ENCODE assay signal across 8 cellular contexts in the genomic region with DNA sequence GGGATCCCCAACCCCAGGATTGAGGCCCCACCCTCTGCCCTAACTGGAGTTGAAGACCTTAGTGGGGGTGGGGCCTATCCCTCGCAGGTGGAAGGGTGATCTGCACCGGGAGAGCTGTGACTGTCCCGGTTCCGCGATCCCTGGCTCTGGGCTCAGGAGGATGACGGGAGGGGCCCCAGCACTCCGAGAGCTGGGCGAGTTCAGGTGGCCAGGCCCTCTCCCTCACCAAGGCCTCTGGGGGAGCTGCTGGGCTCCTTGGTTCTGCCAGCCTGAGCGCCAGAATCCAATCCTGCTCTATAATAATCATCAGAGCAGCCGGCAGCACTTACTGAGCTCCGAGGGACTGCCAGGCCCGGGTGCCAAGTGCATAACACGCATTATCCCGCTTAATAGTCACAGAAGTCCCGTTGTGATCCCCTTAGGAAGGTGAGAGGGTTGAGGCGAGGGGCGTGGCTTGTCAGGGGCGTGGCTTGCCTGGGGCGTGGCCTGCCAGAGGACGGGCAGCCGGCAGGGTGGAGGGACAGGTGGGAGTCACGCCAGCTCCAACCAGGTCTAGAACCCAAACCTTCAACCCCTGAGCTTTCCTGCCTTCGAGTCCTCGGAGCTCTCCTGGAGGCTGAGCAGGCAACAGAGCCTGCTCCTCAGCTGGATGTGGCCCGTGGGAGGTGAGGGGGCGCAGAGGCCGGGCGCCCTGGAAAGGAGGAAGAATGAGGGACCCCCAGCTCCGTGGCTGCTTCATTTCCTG. TPM values are rescaled to one million over a fixed set of nuclear protein-coding genes. Genes with fewer than 3 reads are reported as not detected.
DNase-seq lines count a peak whose midpoint lies in the region; ATAC-seq lines count a peak whose summit lies in the region.

No MANE protein-coding gene starts in this region.

- peaks cover 43% of the 10 kb centered on the region for H3K27me3 ChIP-seq in mucosa of stomach (ENCODE audit: control insufficient read depth, insufficient read depth, low read length)

- no peak overlapping the region for H3K27ac Mint-ChIP-seq in activated CD4-positive, alpha-beta memory T cell treated with anti-CD3 and anti-CD28 coated beads, Interleukin-2, amount 10 ng/mL, durations not matched to agents 7 days and 5 days

- H3K36me3 ChIP-seq in mucosa of stomach (ENCODE audit: control insufficient read depth, insufficient read depth, low read length) = no peaks in the 10 kb centered on the region

- peak overlapping the region; percentile 14 for H3K4me3 ChIP-seq in mucosa of stomach (ENCODE audit: low read length)

- DNase-seq in COLO829 (ENCODE audit: low spot score) (peak; percentile 42), NCI-H1694 (lab: John Stamatoyannopoulos, UW) (peak; percentile 17), COR-L47 (lab: John Stamatoyannopoulos, UW) (no peak)
- peak; percentile 55 for DNase-seq in activated CD4-positive, alpha-beta memory T cell treated with anti-CD3 and anti-CD28 coated beads, Interleukin-2, amount 10 ng/mL, durations not matched to agents 7 days and 5 days
- peak; percentile 48 for DNase-seq in effector CD4-positive, alpha-beta T cell
- peak; percentile 47 for DNase-seq in stimulated activated CD8-positive, alpha-beta memory T cell treated with anti-CD3 and anti-CD28 coated beads, Interleukin-7, amount 100 ng/mL, for 24 hours (ENCODE audit: low read depth)

- peak overlapping the region; percentile 39 for H3K9ac ChIP-seq in mucosa of stomach (ENCODE audit: low read length)

- peaks cover 50% of the 10 kb centered on the region for H3K27me3 Mint-ChIP-seq in activated CD4-positive, alpha-beta memory T cell treated with anti-CD3 and anti-CD28 coated beads, Interleukin-2, amount 10 ng/mL, durations not matched to agents 7 days and 5 days

- no peak overlapping the region for H3K4me3 Mint-ChIP-seq in activated CD4-positive, alpha-beta memory T cell treated with anti-CD3 and anti-CD28 coated beads, Interleukin-2, amount 10 ng/mL, durations not matched to agents 7 days and 5 days

- no peaks in the 10 kb centered on the region for H3K9me3 Mint-ChIP-seq in activated CD4-positive, alpha-beta memory T cell treated with anti-CD3 and anti-CD28 coated beads, Interleukin-2, amount 10 ng/mL, durations not matched to agents 7 days and 5 days

- H3K9me3 ChIP-seq in mucosa of stomach (ENCODE audit: control insufficient read depth, low read length) = no peaks in the 10 kb centered on the region

- H3K4me1 Mint-ChIP-seq in activated CD4-positive, alpha-beta memory T cell treated with anti-CD3 and anti-CD28 coated beads, Interleukin-2, amount 10 ng/mL, durations not matched to agents 7 days and 5 days = peaks cover 10% of the 10 kb centered on the region

- CTCF ChIA-PET in activated CD4-positive, alpha-beta memory T cell treated with anti-CD3 and anti-CD28 coated beads, Interleukin-2, amount 10 ng/mL, durations not matched to agents 7 days and 5 days (lab: Charles Lee) = interaction anchor here (1.7 kb wide), 1 partner anchor 50 kb away, joined by 6 read pairs; no protein-coding TSS in a partner anchor

- POLR2A ChIA-PET in activated CD4-positive, alpha-beta memory T cell treated with anti-CD3 and anti-CD28 coated beads, Interleukin-2, amount 10 ng/mL, durations not matched to agents 7 days and 5 days (lab: Charles Lee) = no interaction called here

- ATAC-seq in HG02973 (IDR thresholded peaks at IDR 0.05; ENCODE audit: unreplicated experiment) = no peak

- H3K36me3 Mint-ChIP-seq in activated CD4-positive, alpha-beta memory T cell treated with anti-CD3 and anti-CD28 coated beads, Interleukin-2, amount 10 ng/mL, durations not matched to agents 7 days and 5 days (ENCODE audit: low read depth) = no peaks in the 10 kb centered on the region

- peaks cover 13% of the 10 kb centered on the region for H3K4me1 ChIP-seq in mucosa of stomach (ENCODE audit: control insufficient read depth, insufficient read depth, low read length)

RNA-seq across cellular contexts. Expression of a gene that starts 7.2 kb away (rescaled TPM):
- total RNA-seq in activated CD4-positive, alpha-beta memory T cell treated with anti-CD3 and anti-CD28 coated beads, Interleukin-2, amount 10 ng/mL, durations not matched to agents 7 days and 5 days = not detected
